19 cellular contexts compared by ENCODE assay signal in the genomic region with DNA sequence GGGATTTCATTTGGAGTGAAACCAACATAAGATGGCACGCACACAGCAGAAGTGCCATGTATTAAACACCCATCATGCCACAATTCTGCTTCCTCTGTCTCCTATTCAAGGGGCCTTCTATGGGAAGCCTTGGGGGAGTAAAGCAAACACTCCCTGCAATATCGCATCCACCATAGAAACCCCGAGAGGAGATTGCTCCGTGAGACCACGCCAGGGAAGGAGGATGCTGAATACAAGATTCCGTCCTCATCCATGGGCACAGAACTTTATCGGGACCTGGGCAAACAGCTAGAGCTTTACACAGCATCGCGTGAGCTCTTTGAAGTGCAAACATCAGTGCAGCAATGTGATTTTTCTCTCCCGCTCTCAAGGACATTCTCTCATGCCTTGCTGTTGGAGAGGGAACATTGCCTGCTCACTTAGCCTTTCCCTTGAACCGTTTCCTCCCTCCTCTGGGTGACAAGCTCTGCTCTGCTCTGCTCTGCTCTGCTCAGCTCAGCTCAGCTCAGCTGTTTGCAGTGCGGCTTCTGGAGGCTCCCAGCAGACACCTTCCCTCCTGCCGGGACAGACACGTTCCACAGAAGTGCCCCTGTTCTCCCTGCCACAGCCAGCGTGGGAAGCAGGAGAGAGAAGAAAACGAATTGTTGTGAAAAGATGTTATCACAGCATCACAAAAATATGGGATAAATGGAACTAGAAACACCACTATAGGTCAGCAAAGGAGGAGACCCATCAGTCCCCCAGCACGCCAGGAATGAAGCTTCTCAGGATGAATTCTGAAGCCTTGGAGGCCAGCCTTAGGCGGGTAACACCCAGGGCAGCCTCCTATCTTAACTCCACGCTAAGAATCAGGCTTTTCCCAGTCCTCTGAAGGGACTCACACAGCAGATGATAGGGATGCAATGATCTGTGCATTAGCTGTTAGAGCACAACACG. TPM values are rescaled to one million over a fixed set of nuclear protein-coding genes. Genes with fewer than 3 reads are reported as not detected.
A peak's percentile ranks its signal among the peaks of the same experiment; 100 is the strongest.
DNase-seq lines count a peak whose midpoint lies in the region; ATAC-seq, FAIRE-seq and TF ChIP-seq lines count a peak whose summit lies in the region.
"Had no signal": no experiment of that assay in that cellular context is flagged by ENCODE, and none has a peak within 500 bp of the region (broad histone marks: within the 10 kb centered on the region; RNA-seq: fewer than 3 reads in every experiment).

No MANE protein-coding gene starts in this region.

- POLR2A ChIA-PET in activated CD4-positive, alpha-beta memory T cell treated with anti-CD3 and anti-CD28 coated beads, Interleukin-2, amount 10 ng/mL, durations not matched to agents 7 days and 5 days (lab: Charles Lee) = interaction anchor here (1.2 to 2.4 kb wide), 3 partner anchors 43 to 51 kb away, joined by 3 to 9 read pairs (median 3); a partner anchor contains a TSS
- POLR2A ChIA-PET in activated CD4-positive, alpha-beta memory T cell treated with anti-CD3 and anti-CD28 coated beads for 36 hours (lab: Charles Lee) = no interaction called here
- POLR2A ChIA-PET in GM12878 (lab: Charles Lee) = no interaction called here

- peak overlapping the region; percentile 46 for H2AFZ ChIP-seq in GM12878 (ENCODE audit: control insufficient read depth, low read depth, low read length)

- H3K4me3 Mint-ChIP-seq in activated CD4-positive, alpha-beta memory T cell treated with anti-CD3 and anti-CD28 coated beads, Interleukin-2, amount 10 ng/mL, durations not matched to agents 7 days and 5 days = no peak overlapping the region
- H3K4me3 Mint-ChIP-seq in activated CD4-positive, alpha-beta memory T cell treated with anti-CD3 and anti-CD28 coated beads for 36 hours = no peak overlapping the region
- H3K4me3 Mint-ChIP-seq in osteocyte (ENCODE audit: unreplicated experiment) = no peak overlapping the region

- SMC1A ChIA-PET in GM12878 (lab: Charles Lee; ENCODE audit: uncharacterized antibody, unreplicated experiment) = interaction anchor here (0.6 to 1.6 kb wide), 2 partner anchors 82 to 141 kb away, joined by 3 to 5 read pairs; no protein-coding TSS in a partner anchor

- peaks cover 37% of the 10 kb centered on the region for H3K4me1 Mint-ChIP-seq in activated CD4-positive, alpha-beta memory T cell treated with anti-CD3 and anti-CD28 coated beads, Interleukin-2, amount 10 ng/mL, durations not matched to agents 7 days and 5 days
- peaks cover 32% of the 10 kb centered on the region for H3K4me1 Mint-ChIP-seq in activated CD4-positive, alpha-beta memory T cell treated with anti-CD3 and anti-CD28 coated beads for 36 hours (ENCODE audit: low read depth)
- H3K4me1 Mint-ChIP-seq in osteocyte (ENCODE audit: unreplicated experiment) = no peaks in the 10 kb centered on the region

- no peak for TF ChIP-seq EP300 in GM12878 (IDR thresholded peaks at IDR 0.05; ENCODE audit: borderline replicate concordance in 1 of 2, control insufficient read depth in 1 of 2, low read depth in 2 of 2, low read length in 2 of 2)

- no peak for DNase-seq in activated CD4-positive, alpha-beta memory T cell treated with anti-CD3 and anti-CD28 coated beads, Interleukin-2, amount 10 ng/mL, durations not matched to agents 7 days and 5 days
- DNase-seq in activated CD4-positive, alpha-beta memory T cell treated with anti-CD3 and anti-CD28 coated beads for 36 hours = no peak
- DNase-seq in GM13976 (ENCODE audit: low spot score) = peak; percentile 10
- DNase-seq in GM12878 (ENCODE audit: low read depth, low spot score) = no peak
- peak; percentile 46 for DNase-seq in osteocyte (ENCODE audit: extremely low spot score, unreplicated experiment)
- no peak for DNase-seq in C1 segment of cervical spinal cord (lab: John Stamatoyannopoulos, UW)
- no peak for DNase-seq in amygdala (lab: John Stamatoyannopoulos, UW)
- DNase-seq in SW 1271 (lab: John Stamatoyannopoulos, UW) = no peak
- DNase-seq: activated naive CD4-positive, alpha-beta T cell; Caco-2; GOT3; kidney; NCI-H1694; stimulated activated naive CD8-positive, alpha-beta T cell treated with anti-CD3 and anti-CD28 coated beads, Interleukin-15, amount 100 ng/mL, for 72 hours had no signal

- H3K9me3 ChIP-seq in GM12878 (replicated peaks; ENCODE audit: control insufficient read depth, insufficient read depth, low read length) = no peaks in the 10 kb centered on the region
- H3K9me3 ChIP-seq: Caco-2, SJSA1, spleen, vagina had no signal

- FAIRE-seq in GM12878 (lab: Jason Lieb, UNC) = no peak
- FAIRE-seq: G401.6, kidney, TTC549 had no signal

- H3K4me2 ChIP-seq in GM12878 (ENCODE audit: control insufficient read depth, insufficient read depth) = peak overlapping the region; percentile 64

- no TSS peak for BruUV-seq in GM12878 (replicated peaks; lab: Mats Ljungman, UMichigan)

- peak overlapping the region; percentile 36 for H3K27ac Mint-ChIP-seq in activated CD4-positive, alpha-beta memory T cell treated with anti-CD3 and anti-CD28 coated beads, Interleukin-2, amount 10 ng/mL, durations not matched to agents 7 days and 5 days
- H3K27ac Mint-ChIP-seq in activated CD4-positive, alpha-beta memory T cell treated with anti-CD3 and anti-CD28 coated beads for 36 hours = no peak overlapping the region
- H3K27ac Mint-ChIP-seq in osteocyte (ENCODE audit: unreplicated experiment) = no peak overlapping the region

- H3K9ac ChIP-seq in GM12878 (ENCODE audit: control insufficient read depth, insufficient read depth, low read length) = no peak overlapping the region

- H3K4me3 ChIP-seq in GM12878 = no peak overlapping the region
- H3K4me3 ChIP-seq: SJSA1, vagina had no signal

- CTCF ChIA-PET in activated CD4-positive, alpha-beta memory T cell treated with anti-CD3 and anti-CD28 coated beads, Interleukin-2, amount 10 ng/mL, durations not matched to agents 7 days and 5 days (lab: Charles Lee) = no interaction called here
- CTCF ChIA-PET in activated CD4-positive, alpha-beta memory T cell treated with anti-CD3 and anti-CD28 coated beads for 36 hours (lab: Charles Lee) = interaction anchor here (1.0 kb wide), 1 partner anchor 134 kb away, joined by 3 read pairs; no protein-coding TSS in a partner anchor
- CTCF ChIA-PET in GM12878 (lab: Yijun Ruan, JAX) = interaction anchor here (0.7 to 1.5 kb wide), 4 partner anchors 10 to 233 kb away, joined by 3 to 5 read pairs (median 4); no protein-coding TSS in a partner anchor

- intact Hi-C loops in activated CD4-positive, alpha-beta memory T cell treated with anti-CD3 and anti-CD28 coated beads for 36 hours (cut with micrococcal nuclease) = no loop called here
- intact Hi-C loops in GM12878 (cut with micrococcal nuclease; ENCODE audit: unreplicated experiment) = no loop called here

- peaks cover 24% of the 10 kb centered on the region for H3K4me1 ChIP-seq in GM12878 (ENCODE audit: control insufficient read depth, insufficient read depth, low read length)
- H3K4me1 ChIP-seq: Caco-2, SJSA1, vagina had no signal

- peak overlapping the region; percentile 49 for H3K27ac ChIP-seq in GM12878 (ENCODE audit: control insufficient read depth, insufficient read depth)
- H3K27ac ChIP-seq: SJSA1, vagina had no signal

- TF ChIP-seq CTCF in GM13976 (IDR thresholded peaks at IDR 0.05; ENCODE audit: borderline replicate concordance, control extremely low read depth, extremely low read depth, insufficient read depth, missing control alignments) (no peak), GM12878 (IDR thresholded peaks at IDR 0.05 in 2 of 3, conservative IDR thresholded peaks at IDR 0.05 in 1 of 3; ENCODE audit: control insufficient read depth in 2 of 3, extremely low read depth in 1 of 3, insufficient read depth in 1 of 3, low read depth in 3 of 3, low read length in 3 of 3) (no peak), osteocyte (IDR thresholded peaks at IDR 0.05) (no peak)

- TF ChIP-seq RAD21 in GM12878 (IDR thresholded peaks at IDR 0.05; ENCODE audit: insufficient read depth, low read depth, low read length) = no peak

- no peaks in the 10 kb centered on the region for H3K27me3 ChIP-seq in GM12878 (replicated peaks in 1 of 2; ENCODE audit: control insufficient read depth in 2 of 2, insufficient read depth in 2 of 2, low read length in 1 of 2)
- H3K27me3 ChIP-seq: vagina had no signal

- no peaks in the 10 kb centered on the region for H3K36me3 ChIP-seq in GM12878 (ENCODE audit: control insufficient read depth in 2 of 2, insufficient read depth in 2 of 2, low read length in 1 of 2)
- H3K36me3 ChIP-seq: SJSA1, spleen, vagina had no signal

- H4K20me1 ChIP-seq in GM12878 (ENCODE audit: control insufficient read depth, insufficient read depth) = no peaks in the 10 kb centered on the region

- ATAC-seq in GM12878 = no peak

- peaks cover 4% of the 10 kb centered on the region for H3K9me3 Mint-ChIP-seq in activated CD4-positive, alpha-beta memory T cell treated with anti-CD3 and anti-CD28 coated beads, Interleukin-2, amount 10 ng/mL, durations not matched to agents 7 days and 5 days
- H3K9me3 Mint-ChIP-seq in activated CD4-positive, alpha-beta memory T cell treated with anti-CD3 and anti-CD28 coated beads for 36 hours = no peaks in the 10 kb centered on the region
- H3K9me3 Mint-ChIP-seq in osteocyte (ENCODE audit: unreplicated experiment) = no peaks in the 10 kb centered on the region
- H3K9me3 Mint-ChIP-seq: stimulated activated naive CD8-positive, alpha-beta T cell treated with anti-CD3 and anti-CD28 coated beads, Interleukin-15, amount 100 ng/mL, for 72 hours had no signal

- RAD21 ChIA-PET in GM12878 (lab: Charles Lee; ENCODE audit: unreplicated experiment) = interaction anchor here (0.9 to 1.6 kb wide), 3 partner anchors 42 to 81 kb away, joined by 3 to 5 read pairs (median 3); no protein-coding TSS in a partner anchor

- H3K36me3 Mint-ChIP-seq in activated CD4-positive, alpha-beta memory T cell treated with anti-CD3 and anti-CD28 coated beads, Interleukin-2, amount 10 ng/mL, durations not matched to agents 7 days and 5 days (ENCODE audit: low read depth) = peaks cover 5% of the 10 kb centered on the region
- H3K36me3 Mint-ChIP-seq in activated CD4-positive, alpha-beta memory T cell treated with anti-CD3 and anti-CD28 coated beads for 36 hours = peaks cover 6% of the 10 kb centered on the region
- no peaks in the 10 kb centered on the region for H3K36me3 Mint-ChIP-seq in osteocyte (ENCODE audit: unreplicated experiment)

- no peaks in the 10 kb centered on the region for H3K79me2 ChIP-seq in GM12878 (ENCODE audit: control insufficient read depth, insufficient read depth, low read length)

- no peaks in the 10 kb centered on the region for H3K27me3 Mint-ChIP-seq in activated CD4-positive, alpha-beta memory T cell treated with anti-CD3 and anti-CD28 coated beads, Interleukin-2, amount 10 ng/mL, durations not matched to agents 7 days and 5 days
- H3K27me3 Mint-ChIP-seq in activated CD4-positive, alpha-beta memory T cell treated with anti-CD3 and anti-CD28 coated beads for 36 hours = no peaks in the 10 kb centered on the region
- H3K27me3 Mint-ChIP-seq in osteocyte (ENCODE audit: unreplicated experiment) = peaks cover 3% of the 10 kb centered on the region
- H3K27me3 Mint-ChIP-seq: stimulated activated naive CD8-positive, alpha-beta T cell treated with anti-CD3 and anti-CD28 coated beads, Interleukin-15, amount 100 ng/mL, for 72 hours had no signal

- TF ChIP-seq POLR2A in GM12878 (IDR thresholded peaks at IDR 0.05; ENCODE audit: low read depth, low read length) = no peak

- 94% methylated on average over 20 of the region's 20 CpGs for WGBS in GM12878 (ENCODE audit: insufficient coverage, insufficient replicate concordance, low lambda C conversion rate, missing lambda C conversion rate)

- in situ Hi-C loops in GM13976 (cut with MboI; ENCODE audit: low sequenced_read_pairs, unreplicated experiment) = no loop called here
- in situ Hi-C loops in GM12878 (cut with MboI) = no loop called here

RNA-seq across cellular contexts. Expression of a gene that starts 48.2 kb away (rescaled TPM):
- 100 to 1,000 TPM; 107 to 112 TPM for total RNA-seq in activated CD4-positive, alpha-beta memory T cell treated with anti-CD3 and anti-CD28 coated beads, Interleukin-2, amount 10 ng/mL, durations not matched to agents 7 days and 5 days
- 10 to 100 TPM; 62.5 to 66.1 TPM for total RNA-seq in activated CD4-positive, alpha-beta memory T cell treated with anti-CD3 and anti-CD28 coated beads for 36 hours
- total RNA-seq in GM12878 (2013; cell fraction: nucleolus; rRNA removed) = 778 and 864 TPM in 2 replicates
- total RNA-seq in GM12878 (2014; rRNA removed) (76.4 and 78.7 TPM in 2 replicates), GM12878 (2014; rRNA removed; fragmentation: Illumina TruSeq; extraction: Trizol) (40.3 and 41.7 TPM in 2 replicates), GM12878 (2021) (62.1 and 62.9 TPM in 2 replicates), osteocyte (20.3 and 22.3 TPM in 2 replicates)
- 161 TPM for polyA plus RNA-seq in GM12878 (2011; ENCODE audit: low read depth)
- polyA plus RNA-seq in GM12878 (2011; rRNA removed) (219 and 225 TPM in 2 replicates), GM12878 (2014; fragmentation: Illumina TruSeq; extraction: Trizol) (42.6 and 48.4 TPM in 2 replicates), GM12878 (2014; fragmentation: Nextera tagmentation; extraction: Ambion mirVana) (10 to 100 TPM in 1 of 2 experiments, 1 to 10 TPM in 1; 5.5 to 17.8 TPM), GM12878 (2014; rRNA removed) (72.0 and 83.6 TPM in 2 replicates), GM12878 (2016; fragmentation: Nextera tagmentation; extraction: Ambion mirVana) (10 to 100 TPM; 42.7 to 51.9 TPM)
- polyA plus RNA-seq in GM12878 (2011; cell fraction: cytosol; rRNA removed) = 185 and 191 TPM in 2 replicates
- polyA plus RNA-seq in GM12878 (2011; cell fraction: nucleus; rRNA removed) = 230 and 250 TPM in 2 replicates
- 229 and 240 TPM in 2 replicates for polyA plus RNA-seq in GM12878 (2012)
- 130 and 135 TPM in 2 replicates for polyA minus RNA-seq in GM12878 (2011; rRNA and poly(A)+ RNA removed)
- polyA minus RNA-seq in GM12878 (2011; cell fraction: cytosol; rRNA and poly(A)+ RNA removed) = 49.0 and 51.5 TPM in 2 replicates
- polyA minus RNA-seq in GM12878 (2011; cell fraction: nucleus; rRNA and poly(A)+ RNA removed) = 54.8 and 76.5 TPM in 2 replicates

Comparison
In these comparisons a context has a peak if more than half of its experiments do, and no peak if none do; other contexts are left out.
1. DNase-seq: peak in GM13976 (single experiment) and osteocyte (single experiment); none in activated CD4-positive, alpha-beta memory T cell treated with anti-CD3 and anti-CD28 coated beads, Interleukin-2, amount 10 ng/mL, durations not matched to agents 7 days and 5 days (single experiment), activated CD4-positive, alpha-beta memory T cell treated with anti-CD3 and anti-CD28 coated beads for 36 hours (single experiment), GM12878 (single experiment), C1 segment of cervical spinal cord (0 of 14), amygdala (0 of 56) and SW 1271 (0 of 2).